ENCODE assay signal across 17 cellular contexts in genomic region chr1:37570528-37571334, GRCh38. TPM values are rescaled to one million over a fixed set of nuclear protein-coding genes. Genes with fewer than 3 reads are reported as not detected.
DNase-seq lines count a peak whose midpoint lies in the region; ATAC-seq and TF ChIP-seq lines count a peak whose summit lies in the region.
"Had no signal": no experiment of that assay in that cellular context is flagged by ENCODE, and none has a peak within 500 bp of the region (broad histone marks: within the 10 kb centered on the region; RNA-seq: fewer than 3 reads in every experiment).

No MANE protein-coding gene starts in this region.

- H3K27ac Mint-ChIP-seq in activated T-cell treated with anti-CD3 and anti-CD28 coated beads, Interleukin-2, amount 50 U/mL, for 24 hours = peak overlapping the region; percentile 72
- H3K27ac Mint-ChIP-seq in activated CD4-positive, alpha-beta memory T cell treated with anti-CD3 and anti-CD28 coated beads for 36 hours = peak overlapping the region; percentile 44
- H3K27ac Mint-ChIP-seq in activated naive CD8-positive, alpha-beta T cell treated with anti-CD3 and anti-CD28 coated beads for 36 hours = peak overlapping the region; percentile 88
- no peak overlapping the region for H3K27ac Mint-ChIP-seq in stimulated activated memory B cell treated with anti-CD40 and anti-IgM and Interleukin-4, amounts not matched to agents 10 μg/mL and 1 μg/mL and 100 μg/mL, for 72 hours

- no peaks in the 10 kb centered on the region for H3K79me2 ChIP-seq in KMS-11 (ENCODE audit: insufficient read depth, low read depth)

- no peak for DNase-seq in activated T-cell treated with anti-CD3 and anti-CD28 coated beads, Interleukin-2, amount 50 U/mL, for 24 hours
- no peak for DNase-seq in activated T-cell treated with anti-CD3 and anti-CD28 coated beads for 4 hours
- DNase-seq in activated CD4-positive, alpha-beta memory T cell treated with anti-CD3 and anti-CD28 coated beads for 36 hours = no peak
- no peak for DNase-seq in activated naive CD8-positive, alpha-beta T cell treated with anti-CD3 and anti-CD28 coated beads for 36 hours
- DNase-seq in posterior cingulate gyrus = no peak
- DNase-seq: DMS79 treated with DMSO at 0.1 percent for 48 hours, H7, Kasumi-1, NCI-H187 treated with DMSO at 0.1 percent for 48 hours, NCI-H345, NCI-H526 treated with DMSO at 0.1 percent for 48 hours had no signal

- H3K27me3 Mint-ChIP-seq in activated T-cell treated with anti-CD3 and anti-CD28 coated beads, Interleukin-2, amount 50 U/mL, for 24 hours = no peaks in the 10 kb centered on the region
- no peaks in the 10 kb centered on the region for H3K27me3 Mint-ChIP-seq in activated CD4-positive, alpha-beta memory T cell treated with anti-CD3 and anti-CD28 coated beads for 36 hours
- H3K27me3 Mint-ChIP-seq in activated naive CD8-positive, alpha-beta T cell treated with anti-CD3 and anti-CD28 coated beads for 36 hours = no peaks in the 10 kb centered on the region
- H3K27me3 Mint-ChIP-seq in stimulated activated memory B cell treated with anti-CD40 and anti-IgM and Interleukin-4, amounts not matched to agents 10 μg/mL and 1 μg/mL and 100 μg/mL, for 72 hours = no peaks in the 10 kb centered on the region

- no peak for TF ChIP-seq CTCF in KMS-11 (conservative IDR thresholded peaks at IDR 0.05; ENCODE audit: low read depth, low read length)

- peak overlapping the region; percentile 56 for H3K27ac ChIP-seq in KMS-11
- H3K27ac ChIP-seq: A549; BLaER1 treated with 17β-estradiol and CSF1 and Interleukin-3, amounts not matched to agents 10 nM and 100 nM had no signal

- peaks cover 98% of the 10 kb centered on the region for H3K36me3 Mint-ChIP-seq in activated T-cell treated with anti-CD3 and anti-CD28 coated beads, Interleukin-2, amount 50 U/mL, for 24 hours (ENCODE audit: low read depth)
- peaks cover 83% of the 10 kb centered on the region for H3K36me3 Mint-ChIP-seq in activated CD4-positive, alpha-beta memory T cell treated with anti-CD3 and anti-CD28 coated beads for 36 hours
- peaks cover 64% of the 10 kb centered on the region for H3K36me3 Mint-ChIP-seq in activated naive CD8-positive, alpha-beta T cell treated with anti-CD3 and anti-CD28 coated beads for 36 hours
- peaks cover 88% of the 10 kb centered on the region for H3K36me3 Mint-ChIP-seq in stimulated activated memory B cell treated with anti-CD40 and anti-IgM and Interleukin-4, amounts not matched to agents 10 μg/mL and 1 μg/mL and 100 μg/mL, for 72 hours

- no peak overlapping the region for H3K9ac ChIP-seq in KMS-11
- H3K9ac ChIP-seq: BLaER1 treated with 17β-estradiol and CSF1 and Interleukin-3, amounts not matched to agents 10 nM and 100 nM had no signal

- H3K4me3 ChIP-seq in KMS-11 (IDR thresholded peaks at IDR 0.05; ENCODE audit: insufficient read depth, low read depth, low read length) = no peak overlapping the region
- H3K4me3 ChIP-seq: A549; BLaER1 treated with 17β-estradiol and CSF1 and Interleukin-3, amounts not matched to agents 10 nM and 100 nM had no signal

- no peak for ATAC-seq in GM21447 (IDR thresholded peaks at IDR 0.05; ENCODE audit: unreplicated experiment)
- ATAC-seq in stimulated activated memory B cell treated with anti-CD40 and anti-IgM and Interleukin-4, amounts not matched to agents 10 μg/mL and 1 μg/mL and 100 μg/mL, for 72 hours = no peak
- ATAC-seq: A549 had no signal

- H3K4me1 ChIP-seq in KMS-11 (ENCODE audit: low read depth, poor library complexity, severe bottlenecking) = peaks cover 51% of the 10 kb centered on the region
- H3K4me1 ChIP-seq: A549 had no signal

- CTCF ChIA-PET in activated CD4-positive, alpha-beta memory T cell treated with anti-CD3 and anti-CD28 coated beads for 36 hours (lab: Charles Lee) = no interaction called here

- no peak overlapping the region for H3K4me3 Mint-ChIP-seq in activated T-cell treated with anti-CD3 and anti-CD28 coated beads, Interleukin-2, amount 50 U/mL, for 24 hours
- H3K4me3 Mint-ChIP-seq in activated CD4-positive, alpha-beta memory T cell treated with anti-CD3 and anti-CD28 coated beads for 36 hours = no peak overlapping the region
- no peak overlapping the region for H3K4me3 Mint-ChIP-seq in activated naive CD8-positive, alpha-beta T cell treated with anti-CD3 and anti-CD28 coated beads for 36 hours
- H3K4me3 Mint-ChIP-seq in stimulated activated memory B cell treated with anti-CD40 and anti-IgM and Interleukin-4, amounts not matched to agents 10 μg/mL and 1 μg/mL and 100 μg/mL, for 72 hours = no peak overlapping the region

- intact Hi-C loops in activated CD4-positive, alpha-beta memory T cell treated with anti-CD3 and anti-CD28 coated beads for 36 hours (cut with micrococcal nuclease) = no loop called here
- intact Hi-C loops in posterior cingulate gyrus (cut with DNase I) = no loop called here

- H3K27me3 ChIP-seq in KMS-11 (ENCODE audit: insufficient read depth, low read depth) = no peaks in the 10 kb centered on the region
- H3K27me3 ChIP-seq: BLaER1 treated with 17β-estradiol and CSF1 and Interleukin-3, amounts not matched to agents 10 nM and 100 nM had no signal

- H3K4me1 Mint-ChIP-seq in activated T-cell treated with anti-CD3 and anti-CD28 coated beads, Interleukin-2, amount 50 U/mL, for 24 hours (ENCODE audit: low read depth) = peaks cover 47% of the 10 kb centered on the region
- H3K4me1 Mint-ChIP-seq in activated CD4-positive, alpha-beta memory T cell treated with anti-CD3 and anti-CD28 coated beads for 36 hours (ENCODE audit: low read depth) = peaks cover 42% of the 10 kb centered on the region
- peaks cover 34% of the 10 kb centered on the region for H3K4me1 Mint-ChIP-seq in activated naive CD8-positive, alpha-beta T cell treated with anti-CD3 and anti-CD28 coated beads for 36 hours
- H3K4me1 Mint-ChIP-seq in stimulated activated memory B cell treated with anti-CD40 and anti-IgM and Interleukin-4, amounts not matched to agents 10 μg/mL and 1 μg/mL and 100 μg/mL, for 72 hours = no peaks in the 10 kb centered on the region

- H4K20me1 ChIP-seq in KMS-11 (ENCODE audit: insufficient read depth) = no peaks in the 10 kb centered on the region

- POLR2A ChIA-PET in activated CD4-positive, alpha-beta memory T cell treated with anti-CD3 and anti-CD28 coated beads for 36 hours (lab: Charles Lee) = no interaction called here

- peak overlapping the region; percentile 47; the same call in 1 of the 2 replicates for H3K4me2 ChIP-seq in KMS-11
- H3K4me2 ChIP-seq: A549; BLaER1 treated with 17β-estradiol and CSF1 and Interleukin-3, amounts not matched to agents 10 nM and 100 nM had no signal

- no peak overlapping the region for H2AFZ ChIP-seq in KMS-11 (ENCODE audit: low read depth)

- H3K36me3 ChIP-seq in KMS-11 (ENCODE audit: insufficient read depth) = peaks cover 28% of the 10 kb centered on the region; the same call in 1 of the 2 replicates

- no peaks in the 10 kb centered on the region for H3K9me3 Mint-ChIP-seq in activated T-cell treated with anti-CD3 and anti-CD28 coated beads, Interleukin-2, amount 50 U/mL, for 24 hours
- H3K9me3 Mint-ChIP-seq in activated CD4-positive, alpha-beta memory T cell treated with anti-CD3 and anti-CD28 coated beads for 36 hours = no peaks in the 10 kb centered on the region
- H3K9me3 Mint-ChIP-seq in activated naive CD8-positive, alpha-beta T cell treated with anti-CD3 and anti-CD28 coated beads for 36 hours = no peaks in the 10 kb centered on the region
- H3K9me3 Mint-ChIP-seq in stimulated activated memory B cell treated with anti-CD40 and anti-IgM and Interleukin-4, amounts not matched to agents 10 μg/mL and 1 μg/mL and 100 μg/mL, for 72 hours = no peaks in the 10 kb centered on the region

RNA-seq across cellular contexts. Expression of gene DNALI1, which starts 14.0 kb away (rescaled TPM):
- under 1 TPM in 1 of 2 experiments, not detected in 1; 0.29 TPM for total RNA-seq in activated CD4-positive, alpha-beta memory T cell treated with anti-CD3 and anti-CD28 coated beads for 36 hours
- not detected for total RNA-seq in activated naive CD8-positive, alpha-beta T cell treated with anti-CD3 and anti-CD28 coated beads for 36 hours
- total RNA-seq: G401 had no signal

RNA-seq across cellular contexts. Expression of gene SNIP1, which starts 16.6 kb away (rescaled TPM):
- total RNA-seq in activated CD4-positive, alpha-beta memory T cell treated with anti-CD3 and anti-CD28 coated beads for 36 hours = 10 to 100 TPM; 18.1 to 19.0 TPM
- 10 to 100 TPM; 25.2 to 27.6 TPM for total RNA-seq in activated naive CD8-positive, alpha-beta T cell treated with anti-CD3 and anti-CD28 coated beads for 36 hours

RNA-seq across cellular contexts. Expression of gene GNL2, which starts 25.0 kb away (rescaled TPM):
- total RNA-seq in activated CD4-positive, alpha-beta memory T cell treated with anti-CD3 and anti-CD28 coated beads for 36 hours = 10 to 100 TPM; 70.7 to 71.2 TPM
- total RNA-seq in activated naive CD8-positive, alpha-beta T cell treated with anti-CD3 and anti-CD28 coated beads for 36 hours = 100 to 1,000 TPM in 1 of 2 experiments, 10 to 100 TPM in 1; 95.8 to 101 TPM

RNA-seq across cellular contexts. Expression of gene MEAF6, which starts 56.2 kb away (rescaled TPM):
- total RNA-seq in activated CD4-positive, alpha-beta memory T cell treated with anti-CD3 and anti-CD28 coated beads for 36 hours = 10 to 100 TPM; 89.6 to 89.7 TPM
- 10 to 100 TPM; 78.3 to 83.3 TPM for total RNA-seq in activated naive CD8-positive, alpha-beta T cell treated with anti-CD3 and anti-CD28 coated beads for 36 hours
